21 cellular contexts compared by ENCODE assay signal in genomic region chr18:33923980-33924379, GRCh38.
DNase-seq lines count a peak whose midpoint lies in the region; ATAC-seq and TF ChIP-seq lines count a peak whose summit lies in the region.
"Had no signal": no experiment of that assay in that cellular context is flagged by ENCODE, and none has a peak within 500 bp of the region (broad histone marks: within the 10 kb centered on the region; RNA-seq: fewer than 3 reads in every experiment).

No MANE protein-coding gene starts in this region.

- ATAC-seq in GM19397 (IDR thresholded peaks at IDR 0.05; ENCODE audit: unreplicated experiment), result no peak
- ATAC-seq: naive thymus-derived CD4-positive, alpha-beta T cell; stimulated activated naive B cell treated with anti-CD40 and anti-IgM and Interleukin-4, amounts not matched to agents 10 μg/mL and 1 μg/mL and 100 μg/mL, for 72 hours had no signal

- no peaks in the 10 kb centered on the region for H3K36me3 ChIP-seq in osteoblast (ENCODE audit: insufficient read depth, low read length)
- H3K36me3 ChIP-seq: thyroid gland had no signal

- H3K27me3 Mint-ChIP-seq in progenitor cell of endocrine pancreas, result no peaks in the 10 kb centered on the region
- H3K27me3 Mint-ChIP-seq: activated CD4-positive, alpha-beta memory T cell treated with anti-CD3 and anti-CD28 coated beads for 36 hours; dendritic cell treated with granulocyte-macrophage colony-stimulating factor and Interleukin-4, amounts not matched to agents 40 ng/mL and 50 ng/mL, for 4 days; memory B cell; naive thymus-derived CD4-positive, alpha-beta T cell; stimulated activated naive B cell treated with anti-CD40 and anti-IgM and Interleukin-4, amounts not matched to agents 10 μg/mL and 1 μg/mL and 100 μg/mL, for 72 hours had no signal

- peaks cover 6% of the 10 kb centered on the region for H3K4me1 Mint-ChIP-seq in progenitor cell of endocrine pancreas (ENCODE audit: low read depth)
- H3K4me1 Mint-ChIP-seq: memory B cell; naive thymus-derived CD4-positive, alpha-beta T cell; stimulated activated naive B cell treated with anti-CD40 and anti-IgM and Interleukin-4, amounts not matched to agents 10 μg/mL and 1 μg/mL and 100 μg/mL, for 72 hours had no signal

- H3K4me1 ChIP-seq in osteoblast (ENCODE audit: insufficient read depth, low read length), result no peaks in the 10 kb centered on the region
- H3K4me1 ChIP-seq: parathyroid adenoma had no signal

- TF ChIP-seq CTCF in progenitor cell of endocrine pancreas (IDR thresholded peaks at IDR 0.05; ENCODE audit: unreplicated experiment) (no peak), osteoblast (IDR thresholded peaks at IDR 0.05; ENCODE audit: extremely low read depth, low read depth, low read length) (no peak)

- no peaks in the 10 kb centered on the region for H3K9me3 ChIP-seq in osteoblast (ENCODE audit: low read depth, low read length)
- H3K9me3 ChIP-seq: thyroid gland had no signal

- H4K20me1 ChIP-seq in osteoblast (ENCODE audit: insufficient read depth, low read length), result no peaks in the 10 kb centered on the region

- no peak overlapping the region for H3K4me3 ChIP-seq in osteoblast (ENCODE audit: insufficient read depth, low read length)
- H3K4me3 ChIP-seq: thyroid gland had no signal

- no peak overlapping the region for H3K4me3 Mint-ChIP-seq in progenitor cell of endocrine pancreas (ENCODE audit: low read depth)
- H3K4me3 Mint-ChIP-seq: activated CD4-positive, alpha-beta memory T cell treated with anti-CD3 and anti-CD28 coated beads for 36 hours; dendritic cell treated with granulocyte-macrophage colony-stimulating factor and Interleukin-4, amounts not matched to agents 40 ng/mL and 50 ng/mL, for 4 days; memory B cell; naive thymus-derived CD4-positive, alpha-beta T cell; stimulated activated naive B cell treated with anti-CD40 and anti-IgM and Interleukin-4, amounts not matched to agents 10 μg/mL and 1 μg/mL and 100 μg/mL, for 72 hours had no signal

- no peak overlapping the region for H2AFZ ChIP-seq in osteoblast (ENCODE audit: low read length)
- H2AFZ ChIP-seq: parathyroid adenoma had no signal

- H3K79me2 ChIP-seq in osteoblast (ENCODE audit: insufficient read depth, low read length), result no peaks in the 10 kb centered on the region
- H3K79me2 ChIP-seq: parathyroid adenoma had no signal

- no peaks in the 10 kb centered on the region for H3K36me3 Mint-ChIP-seq in progenitor cell of endocrine pancreas (ENCODE audit: insufficient read depth)
- H3K36me3 Mint-ChIP-seq: activated CD4-positive, alpha-beta memory T cell treated with anti-CD3 and anti-CD28 coated beads for 36 hours; memory B cell; naive thymus-derived CD4-positive, alpha-beta T cell; stimulated activated naive B cell treated with anti-CD40 and anti-IgM and Interleukin-4, amounts not matched to agents 10 μg/mL and 1 μg/mL and 100 μg/mL, for 72 hours had no signal

- H3K27me3 ChIP-seq in osteoblast (ENCODE audit: insufficient read depth, low read length), result no peaks in the 10 kb centered on the region
- H3K27me3 ChIP-seq: thyroid gland had no signal

- H3K27ac ChIP-seq in osteoblast (ENCODE audit: low read depth, low read length), result no peak overlapping the region
- H3K27ac ChIP-seq: parathyroid adenoma, thyroid gland had no signal

- H3K4me2 ChIP-seq in osteoblast (ENCODE audit: insufficient read depth, low read length), result no peak overlapping the region

- DNase-seq in NCI-H1092 treated with DMSO at 0.1 percent for 48 hours (lab: John Stamatoyannopoulos, UW), result peak; percentile 97
- DNase-seq in NCI-H2081 (lab: John Stamatoyannopoulos, UW), result peak; percentile 76 to 95
- peak; percentile 91 for DNase-seq in NCI-H774 (lab: John Stamatoyannopoulos, UW)
- no peak for DNase-seq in progenitor cell of endocrine pancreas (ENCODE audit: low spot score, unreplicated experiment)
- DNase-seq in SIG-M5 treated with dmso at 0.1 percent for 504 hours (lab: John Stamatoyannopoulos, UW; ENCODE audit: unreplicated experiment), result no peak
- no peak for DNase-seq in osteoblast (ENCODE audit: insufficient read length, low spot score, missing footprints)
- DNase-seq: activated CD4-positive, alpha-beta memory T cell treated with anti-CD3 and anti-CD28 coated beads for 36 hours; activated T-cell treated with anti-CD3 and anti-CD28 coated beads for 4 hours; amniotic stem cell; GDM1; HCEC 1CT; naive thymus-derived CD4-positive, alpha-beta T cell; NCI-H187 treated with DMSO at 0.1 percent for 48 hours; Right ventricle myocardium superior; stimulated activated naive B cell treated with anti-CD40 and anti-IgM and Interleukin-4, amounts not matched to agents 10 μg/mL and 1 μg/mL and 100 μg/mL, for 72 hours; T-helper 2 cell; thyroid gland had no signal

- H3K27ac Mint-ChIP-seq in progenitor cell of endocrine pancreas, result peak overlapping the region; percentile 49
- H3K27ac Mint-ChIP-seq: activated CD4-positive, alpha-beta memory T cell treated with anti-CD3 and anti-CD28 coated beads for 36 hours; dendritic cell treated with granulocyte-macrophage colony-stimulating factor and Interleukin-4, amounts not matched to agents 40 ng/mL and 50 ng/mL, for 4 days; memory B cell; naive thymus-derived CD4-positive, alpha-beta T cell; stimulated activated naive B cell treated with anti-CD40 and anti-IgM and Interleukin-4, amounts not matched to agents 10 μg/mL and 1 μg/mL and 100 μg/mL, for 72 hours had no signal

- no peaks in the 10 kb centered on the region for H3K9me3 Mint-ChIP-seq in progenitor cell of endocrine pancreas (ENCODE audit: low read depth)
- H3K9me3 Mint-ChIP-seq: activated CD4-positive, alpha-beta memory T cell treated with anti-CD3 and anti-CD28 coated beads for 36 hours; dendritic cell treated with granulocyte-macrophage colony-stimulating factor and Interleukin-4, amounts not matched to agents 40 ng/mL and 50 ng/mL, for 4 days; stimulated activated naive B cell treated with anti-CD40 and anti-IgM and Interleukin-4, amounts not matched to agents 10 μg/mL and 1 μg/mL and 100 μg/mL, for 72 hours had no signal

Comparison
In these comparisons a context has a peak if more than half of its experiments do, and no peak if none do; other contexts are left out.
1. DNase-seq: peak in NCI-H1092 treated with DMSO at 0.1 percent for 48 hours (single experiment), NCI-H2081 (2 of 2) and NCI-H774 (single experiment); none in progenitor cell of endocrine pancreas (single experiment), SIG-M5 treated with dmso at 0.1 percent for 504 hours (single experiment) and osteoblast (single experiment).